ENCODE assay signal across 1 cellular context in the genomic region with DNA sequence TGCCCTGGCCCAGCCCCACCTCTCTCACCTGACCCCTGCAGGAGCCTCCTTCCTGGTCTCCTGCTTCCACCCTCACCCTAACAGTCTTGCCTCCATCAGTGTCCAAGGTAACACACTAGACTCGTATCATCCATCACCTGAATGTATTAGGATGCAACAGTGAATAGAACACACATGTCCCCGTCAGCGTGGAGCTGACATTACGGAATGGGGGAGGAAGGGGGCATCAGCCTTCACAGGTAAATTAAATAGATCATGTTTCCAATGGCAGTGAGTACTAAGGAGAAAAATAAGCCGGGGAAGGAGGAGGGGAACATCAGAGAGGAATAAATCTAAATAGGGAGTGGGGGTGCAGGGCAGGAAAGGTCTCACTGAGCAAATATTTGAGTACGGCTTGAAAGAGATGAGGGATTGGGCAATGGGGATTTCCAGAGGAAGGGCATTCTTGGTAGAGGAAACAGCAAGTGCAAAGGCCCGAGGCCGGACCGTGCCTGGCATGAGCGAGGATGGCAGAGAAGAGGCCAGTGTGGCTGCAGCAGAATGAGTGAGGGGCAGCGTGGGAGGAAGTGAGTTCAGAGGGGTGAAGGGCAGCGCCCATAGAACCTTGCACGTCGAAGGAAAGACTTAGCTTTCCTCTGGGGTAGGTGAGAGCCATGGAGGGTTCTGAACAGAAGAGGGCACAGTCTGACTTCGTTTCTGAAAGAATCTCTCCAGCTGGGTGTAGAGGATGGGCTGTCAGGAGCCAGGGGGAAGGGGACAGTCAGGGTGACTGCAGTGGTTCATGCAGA.
TF ChIP-seq lines count a peak whose summit lies in the region.

No MANE protein-coding gene starts in this region.

TF ChIP-seq in HepG2, 621 proteins besides CTCF, POLR2A, EP300 and RAD21 (continued from another document and continues in another):
- TF ChIP-seq, protein P1, sequence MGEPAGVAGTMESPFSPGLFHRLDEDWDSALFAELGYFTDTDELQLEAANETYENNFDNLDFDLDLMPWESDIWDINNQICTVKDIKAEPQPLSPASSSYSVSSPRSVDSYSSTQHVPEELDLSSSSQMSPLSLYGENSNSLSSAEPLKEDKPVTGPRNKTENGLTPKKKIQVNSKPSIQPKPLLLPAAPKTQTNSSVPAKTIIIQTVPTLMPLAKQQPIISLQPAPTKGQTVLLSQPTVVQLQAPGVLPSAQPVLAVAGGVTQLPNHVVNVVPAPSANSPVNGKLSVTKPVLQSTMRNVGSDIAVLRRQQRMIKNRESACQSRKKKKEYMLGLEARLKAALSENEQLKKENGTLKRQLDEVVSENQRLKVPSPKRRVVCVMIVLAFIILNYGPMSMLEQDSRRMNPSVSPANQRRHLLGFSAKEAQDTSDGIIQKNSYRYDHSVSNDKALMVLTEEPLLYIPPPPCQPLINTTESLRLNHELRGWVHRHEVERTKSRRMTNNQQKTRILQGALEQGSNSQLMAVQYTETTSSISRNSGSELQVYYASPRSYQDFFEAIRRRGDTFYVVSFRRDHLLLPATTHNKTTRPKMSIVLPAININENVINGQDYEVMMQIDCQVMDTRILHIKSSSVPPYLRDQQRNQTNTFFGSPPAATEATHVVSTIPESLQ (CRISPR knock-in tag; conservative IDR thresholded peaks at IDR 0.05) = no peak
- TF ChIP-seq TBX3 (IDR thresholded peaks at IDR 0.05; ENCODE audit: borderline replicate concordance) = peak; percentile 82
- TF ChIP-seq ZNF543 (CRISPR knock-in tag; IDR thresholded peaks at IDR 0.05) = peak; percentile 79
- peak; percentile 90; the same call in 1 of the 2 replicates for TF ChIP-seq ZNF12 (CRISPR knock-in tag; IDR thresholded peaks at IDR 0.05)
- peak; percentile 65 for TF ChIP-seq MAZ (IDR thresholded peaks at IDR 0.05; ENCODE audit: borderline replicate concordance, low read depth, low read length)
- TF ChIP-seq MAZ (CRISPR knock-in tag; IDR thresholded peaks at IDR 0.05; ENCODE audit: low read depth) = no peak
- TF ChIP-seq TMF1 (CRISPR knock-in tag; IDR thresholded peaks at IDR 0.05; ENCODE audit: low read depth) = no peak
- no peak for TF ChIP-seq ZNF17 (CRISPR knock-in tag; IDR thresholded peaks at IDR 0.05)
- no peak for TF ChIP-seq FOXM1 (CRISPR knock-in tag; IDR thresholded peaks at IDR 0.05)
- TF ChIP-seq ZNF24 (IDR thresholded peaks at IDR 0.05) = peak; percentile 62
- TF ChIP-seq PAWR (CRISPR knock-in tag; IDR thresholded peaks at IDR 0.05; ENCODE audit: borderline replicate concordance) = 0 out of 2 replicates have a peak, but pooled peaks have one; percentile 31
- no peak for TF ChIP-seq ZFP36L2 (CRISPR knock-in tag; IDR thresholded peaks at IDR 0.05)
- no peak for TF ChIP-seq THYN1 (CRISPR knock-in tag; IDR thresholded peaks at IDR 0.05; ENCODE audit: borderline replicate concordance, low read depth)
- TF ChIP-seq, protein P2, sequence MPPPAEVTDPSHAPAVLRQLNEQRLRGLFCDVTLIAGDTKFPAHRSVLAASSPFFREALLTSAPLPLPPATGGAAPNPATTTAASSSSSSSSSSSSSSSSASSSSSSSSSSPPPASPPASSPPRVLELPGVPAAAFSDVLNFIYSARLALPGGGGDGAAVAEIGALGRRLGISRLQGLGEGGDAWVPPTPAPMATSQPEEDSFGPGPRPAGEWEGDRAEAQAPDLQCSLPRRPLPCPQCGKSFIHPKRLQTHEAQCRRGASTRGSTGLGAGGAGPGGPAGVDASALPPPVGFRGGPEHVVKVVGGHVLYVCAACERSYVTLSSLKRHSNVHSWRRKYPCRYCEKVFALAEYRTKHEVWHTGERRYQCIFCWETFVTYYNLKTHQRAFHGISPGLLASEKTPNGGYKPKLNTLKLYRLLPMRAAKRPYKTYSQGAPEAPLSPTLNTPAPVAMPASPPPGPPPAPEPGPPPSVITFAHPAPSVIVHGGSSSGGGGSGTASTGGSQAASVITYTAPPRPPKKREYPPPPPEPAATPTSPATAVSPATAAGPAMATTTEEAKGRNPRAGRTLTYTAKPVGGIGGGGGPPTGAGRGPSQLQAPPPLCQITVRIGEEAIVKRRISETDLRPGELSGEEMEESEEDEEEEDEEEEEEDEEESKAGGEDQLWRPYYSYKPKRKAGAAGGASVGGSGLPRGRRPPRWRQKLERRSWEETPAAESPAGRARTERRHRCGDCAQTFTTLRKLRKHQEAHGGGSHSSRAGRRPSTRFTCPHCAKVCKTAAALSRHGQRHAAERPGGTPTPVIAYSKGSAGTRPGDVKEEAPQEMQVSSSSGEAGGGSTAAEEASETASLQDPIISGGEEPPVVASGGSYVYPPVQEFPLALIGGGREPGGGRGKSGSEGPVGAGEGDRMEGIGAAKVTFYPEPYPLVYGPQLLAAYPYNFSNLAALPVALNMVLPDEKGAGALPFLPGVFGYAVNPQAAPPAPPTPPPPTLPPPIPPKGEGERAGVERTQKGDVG (CRISPR knock-in tag; IDR thresholded peaks at IDR 0.05; ENCODE audit: borderline replicate concordance) = peak; percentile 97; the same call in 1 of the 2 replicates
- TF ChIP-seq CENPX (CRISPR knock-in tag; IDR thresholded peaks at IDR 0.05) = no peak
- TF ChIP-seq, protein P3, sequence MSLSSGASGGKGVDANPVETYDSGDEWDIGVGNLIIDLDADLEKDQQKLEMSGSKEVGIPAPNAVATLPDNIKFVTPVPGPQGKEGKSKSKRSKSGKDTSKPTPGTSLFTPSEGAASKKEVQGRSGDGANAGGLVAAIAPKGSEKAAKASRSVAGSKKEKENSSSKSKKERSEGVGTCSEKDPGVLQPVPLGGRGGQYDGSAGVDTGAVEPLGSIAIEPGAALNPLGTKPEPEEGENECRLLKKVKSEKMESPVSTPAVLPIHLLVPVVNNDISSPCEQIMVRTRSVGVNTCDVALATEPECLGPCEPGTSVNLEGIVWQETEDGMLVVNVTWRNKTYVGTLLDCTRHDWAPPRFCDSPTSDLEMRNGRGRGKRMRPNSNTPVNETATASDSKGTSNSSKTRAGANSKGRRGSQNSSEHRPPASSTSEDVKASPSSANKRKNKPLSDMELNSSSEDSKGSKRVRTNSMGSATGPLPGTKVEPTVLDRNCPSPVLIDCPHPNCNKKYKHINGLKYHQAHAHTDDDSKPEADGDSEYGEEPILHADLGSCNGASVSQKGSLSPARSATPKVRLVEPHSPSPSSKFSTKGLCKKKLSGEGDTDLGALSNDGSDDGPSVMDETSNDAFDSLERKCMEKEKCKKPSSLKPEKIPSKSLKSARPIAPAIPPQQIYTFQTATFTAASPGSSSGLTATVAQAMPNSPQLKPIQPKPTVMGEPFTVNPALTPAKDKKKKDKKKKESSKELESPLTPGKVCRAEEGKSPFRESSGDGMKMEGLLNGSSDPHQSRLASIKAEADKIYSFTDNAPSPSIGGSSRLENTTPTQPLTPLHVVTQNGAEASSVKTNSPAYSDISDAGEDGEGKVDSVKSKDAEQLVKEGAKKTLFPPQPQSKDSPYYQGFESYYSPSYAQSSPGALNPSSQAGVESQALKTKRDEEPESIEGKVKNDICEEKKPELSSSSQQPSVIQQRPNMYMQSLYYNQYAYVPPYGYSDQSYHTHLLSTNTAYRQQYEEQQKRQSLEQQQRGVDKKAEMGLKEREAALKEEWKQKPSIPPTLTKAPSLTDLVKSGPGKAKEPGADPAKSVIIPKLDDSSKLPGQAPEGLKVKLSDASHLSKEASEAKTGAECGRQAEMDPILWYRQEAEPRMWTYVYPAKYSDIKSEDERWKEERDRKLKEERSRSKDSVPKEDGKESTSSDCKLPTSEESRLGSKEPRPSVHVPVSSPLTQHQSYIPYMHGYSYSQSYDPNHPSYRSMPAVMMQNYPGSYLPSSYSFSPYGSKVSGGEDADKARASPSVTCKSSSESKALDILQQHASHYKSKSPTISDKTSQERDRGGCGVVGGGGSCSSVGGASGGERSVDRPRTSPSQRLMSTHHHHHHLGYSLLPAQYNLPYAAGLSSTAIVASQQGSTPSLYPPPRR (CRISPR knock-in tag; IDR thresholded peaks at IDR 0.05; ENCODE audit: borderline replicate concordance) = peak; percentile 98
- TF ChIP-seq ERF (CRISPR knock-in tag; IDR thresholded peaks at IDR 0.05) = peak; percentile 100
- TF ChIP-seq MED1 (CRISPR knock-in tag; IDR thresholded peaks at IDR 0.05) = peak; percentile 99
- peak in 1 of 2 experiments; percentile 98; a peak in 2 of 4 replicates for TF ChIP-seq KLF16 (CRISPR knock-in tag; IDR thresholded peaks at IDR 0.05)
- peak; percentile 77 for TF ChIP-seq PRPF4 (IDR thresholded peaks at IDR 0.05; ENCODE audit: low read depth, low read length, poor library complexity, severe bottlenecking)
- no peak; the same call in 1 of the 2 replicates for TF ChIP-seq ZC3H4 (CRISPR knock-in tag; IDR thresholded peaks at IDR 0.05; ENCODE audit: borderline replicate concordance)
- TF ChIP-seq, protein P4, sequence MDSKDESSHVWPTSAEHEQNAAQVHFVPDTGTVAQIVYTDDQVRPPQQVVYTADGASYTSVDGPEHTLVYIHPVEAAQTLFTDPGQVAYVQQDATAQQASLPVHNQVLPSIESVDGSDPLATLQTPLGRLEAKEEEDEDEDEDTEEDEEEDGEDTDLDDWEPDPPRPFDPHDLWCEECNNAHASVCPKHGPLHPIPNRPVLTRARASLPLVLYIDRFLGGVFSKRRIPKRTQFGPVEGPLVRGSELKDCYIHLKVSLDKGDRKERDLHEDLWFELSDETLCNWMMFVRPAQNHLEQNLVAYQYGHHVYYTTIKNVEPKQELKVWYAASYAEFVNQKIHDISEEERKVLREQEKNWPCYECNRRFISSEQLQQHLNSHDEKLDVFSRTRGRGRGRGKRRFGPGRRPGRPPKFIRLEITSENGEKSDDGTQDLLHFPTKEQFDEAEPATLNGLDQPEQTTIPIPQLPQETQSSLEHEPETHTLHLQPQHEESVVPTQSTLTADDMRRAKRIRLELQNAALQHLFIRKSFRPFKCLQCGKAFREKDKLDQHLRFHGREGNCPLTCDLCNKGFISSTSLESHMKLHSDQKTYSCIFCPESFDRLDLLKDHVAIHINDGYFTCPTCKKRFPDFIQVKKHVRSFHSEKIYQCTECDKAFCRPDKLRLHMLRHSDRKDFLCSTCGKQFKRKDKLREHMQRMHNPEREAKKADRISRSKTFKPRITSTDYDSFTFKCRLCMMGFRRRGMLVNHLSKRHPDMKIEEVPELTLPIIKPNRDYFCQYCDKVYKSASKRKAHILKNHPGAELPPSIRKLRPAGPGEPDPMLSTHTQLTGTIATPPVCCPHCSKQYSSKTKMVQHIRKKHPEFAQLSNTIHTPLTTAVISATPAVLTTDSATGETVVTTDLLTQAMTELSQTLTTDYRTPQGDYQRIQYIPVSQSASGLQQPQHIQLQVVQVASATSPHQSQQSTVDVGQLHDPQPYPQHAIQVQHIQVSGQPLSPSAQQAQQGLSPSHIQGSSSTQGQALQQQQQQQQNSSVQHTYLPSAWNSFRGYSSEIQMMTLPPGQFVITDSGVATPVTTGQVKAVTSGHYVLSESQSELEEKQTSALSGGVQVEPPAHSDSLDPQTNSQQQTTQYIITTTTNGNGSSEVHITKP (CRISPR knock-in tag; IDR thresholded peaks at IDR 0.05; ENCODE audit: low read depth) = peak; percentile 86
- TF ChIP-seq ZNF33A (CRISPR knock-in tag; IDR thresholded peaks at IDR 0.05; ENCODE audit: borderline replicate concordance) = no peak
- TF ChIP-seq ISL2 (CRISPR knock-in tag; IDR thresholded peaks at IDR 0.05) = peak; percentile 99
- peak; percentile 86; the same call in 1 of the 2 replicates for TF ChIP-seq ZNF296 (CRISPR knock-in tag; conservative IDR thresholded peaks at IDR 0.05)
- no peak for TF ChIP-seq KAT2B (IDR thresholded peaks at IDR 0.05; ENCODE audit: borderline replicate concordance, low read depth, low read length)
- peak; percentile 91 for TF ChIP-seq ZNF484 (CRISPR knock-in tag; IDR thresholded peaks at IDR 0.05; ENCODE audit: borderline replicate concordance, low read depth)
- no peak; the same call in 1 of the 2 replicates for TF ChIP-seq ZNF790 (CRISPR knock-in tag; IDR thresholded peaks at IDR 0.05; ENCODE audit: borderline replicate concordance)
- TF ChIP-seq PRMT3 (CRISPR knock-in tag; IDR thresholded peaks at IDR 0.05; ENCODE audit: borderline replicate concordance, low read depth) = 0 out of 2 replicates have a peak, but pooled peaks have one; percentile 81
- TF ChIP-seq BCL6 (CRISPR knock-in tag; IDR thresholded peaks at IDR 0.05) = peak; percentile 98
- TF ChIP-seq JUND (CRISPR knock-in tag; IDR thresholded peaks at IDR 0.05) = peak; percentile 91
- TF ChIP-seq, protein P5, sequence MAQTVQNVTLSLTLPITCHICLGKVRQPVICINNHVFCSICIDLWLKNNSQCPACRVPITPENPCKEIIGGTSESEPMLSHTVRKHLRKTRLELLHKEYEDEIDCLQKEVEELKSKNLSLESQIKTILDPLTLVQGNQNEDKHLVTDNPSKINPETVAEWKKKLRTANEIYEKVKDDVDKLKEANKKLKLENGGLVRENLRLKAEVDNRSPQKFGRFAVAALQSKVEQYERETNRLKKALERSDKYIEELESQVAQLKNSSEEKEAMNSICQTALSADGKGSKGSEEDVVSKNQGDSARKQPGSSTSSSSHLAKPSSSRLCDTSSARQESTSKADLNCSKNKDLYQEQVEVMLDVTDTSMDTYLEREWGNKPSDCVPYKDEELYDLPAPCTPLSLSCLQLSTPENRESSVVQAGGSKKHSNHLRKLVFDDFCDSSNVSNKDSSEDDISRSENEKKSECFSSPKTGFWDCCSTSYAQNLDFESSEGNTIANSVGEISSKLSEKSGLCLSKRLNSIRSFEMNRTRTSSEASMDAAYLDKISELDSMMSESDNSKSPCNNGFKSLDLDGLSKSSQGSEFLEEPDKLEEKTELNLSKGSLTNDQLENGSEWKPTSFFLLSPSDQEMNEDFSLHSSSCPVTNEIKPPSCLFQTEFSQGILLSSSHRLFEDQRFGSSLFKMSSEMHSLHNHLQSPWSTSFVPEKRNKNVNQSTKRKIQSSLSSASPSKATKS (CRISPR knock-in tag; IDR thresholded peaks at IDR 0.05) = no peak
- TF ChIP-seq SUZ12 (IDR thresholded peaks at IDR 0.05; ENCODE audit: low read depth, low read length) = no peak
- TF ChIP-seq, protein P6, sequence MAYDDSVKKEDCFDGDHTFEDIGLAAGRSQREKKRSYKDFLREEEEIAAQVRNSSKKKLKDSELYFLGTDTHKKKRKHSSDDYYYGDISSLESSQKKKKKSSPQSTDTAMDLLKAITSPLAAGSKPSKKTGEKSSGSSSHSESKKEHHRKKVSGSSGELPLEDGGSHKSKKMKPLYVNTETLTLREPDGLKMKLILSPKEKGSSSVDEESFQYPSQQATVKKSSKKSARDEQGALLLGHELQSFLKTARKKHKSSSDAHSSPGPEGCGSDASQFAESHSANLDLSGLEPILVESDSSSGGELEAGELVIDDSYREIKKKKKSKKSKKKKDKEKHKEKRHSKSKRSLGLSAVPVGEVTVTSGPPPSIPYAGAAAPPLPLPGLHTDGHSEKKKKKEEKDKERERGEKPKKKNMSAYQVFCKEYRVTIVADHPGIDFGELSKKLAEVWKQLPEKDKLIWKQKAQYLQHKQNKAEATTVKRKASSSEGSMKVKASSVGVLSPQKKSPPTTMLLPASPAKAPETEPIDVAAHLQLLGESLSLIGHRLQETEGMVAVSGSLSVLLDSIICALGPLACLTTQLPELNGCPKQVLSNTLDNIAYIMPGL (CRISPR knock-in tag; IDR thresholded peaks at IDR 0.05; ENCODE audit: borderline replicate concordance in 1 of 2, low read depth in 1 of 2) = peak in 1 of 2 experiments; percentile 7; a peak in 2 of 4 replicates
